8 cellular contexts compared by ENCODE assay signal in genomic region chr3:38139652-38140051, GRCh38. TPM values are rescaled to one million over a fixed set of nuclear protein-coding genes. Genes with fewer than 3 reads are reported as not detected.
DNase-seq lines count a peak whose midpoint lies in the region; ATAC-seq and TF ChIP-seq lines count a peak whose summit lies in the region.

No MANE protein-coding gene starts in this region.

- no peaks in the 10 kb centered on the region for H3K9me3 ChIP-seq in iPS-20b (ENCODE audit: insufficient read depth, low read depth, low read length)

- no peak for ATAC-seq in activated T-cell treated with anti-CD3 and anti-CD28 coated beads, Interleukin-2, amount 50 U/mL, for 72 hours (replicated peaks in 1 of 2)
- ATAC-seq in HG02970 (IDR thresholded peaks at IDR 0.05; ENCODE audit: low FRiP score, unreplicated experiment): no peak

- peaks cover 54% of the 10 kb centered on the region for H3K4me1 Mint-ChIP-seq in activated T-cell treated with anti-CD3 and anti-CD28 coated beads, Interleukin-2, amount 50 U/mL, for 72 hours (ENCODE audit: low read depth)

- no peak for TF ChIP-seq CTCF in HFF-Myc (IDR thresholded peaks at IDR 0.05; ENCODE audit: low read depth, low read length, missing control alignments)

- H3K4me3 ChIP-seq in HFF-Myc (replicated peaks; ENCODE audit: low read depth, low read length) (peak overlapping the region; percentile 80), iPS-20b (ENCODE audit: low read length) (peak overlapping the region; percentile 82)

- peaks cover 23% of the 10 kb centered on the region for H3K36me3 ChIP-seq in iPS-20b (ENCODE audit: insufficient read depth, low read depth, low read length)

- no peaks in the 10 kb centered on the region; the same call in 1 of the 2 replicates for H3K27me3 ChIP-seq in iPS-20b (ENCODE audit: insufficient read depth, low read length)

- no peak overlapping the region for H3K27ac ChIP-seq in iPS-20b (ENCODE audit: low read length)

- DNase-seq in HFF-Myc (ENCODE audit: extremely low read depth, low read depth): no peak
- DNase-seq in activated T-cell treated with anti-CD3 and anti-CD28 coated beads, Interleukin-2, amount 50 U/mL, for 72 hours: no peak
- DNase-seq in stimulated activated CD8-positive, alpha-beta memory T cell treated with anti-CD3 and anti-CD28 coated beads, Interleukin-4, amount 100 ng/mL, for 48 hours: peak; percentile 22
- no peak for DNase-seq in NCI-H510A treated with DMSO at 0.1 percent for 48 hours (lab: John Stamatoyannopoulos, UW)
- DNase-seq in NOMO-1 treated with dmso at 0.1 percent for 144 hours (lab: John Stamatoyannopoulos, UW; ENCODE audit: unreplicated experiment): no peak
- DNase-seq in COR-L47 (lab: John Stamatoyannopoulos, UW): no peak

- no peaks in the 10 kb centered on the region for H3K9me3 Mint-ChIP-seq in activated T-cell treated with anti-CD3 and anti-CD28 coated beads, Interleukin-2, amount 50 U/mL, for 72 hours

- H3K4me3 Mint-ChIP-seq in activated T-cell treated with anti-CD3 and anti-CD28 coated beads, Interleukin-2, amount 50 U/mL, for 72 hours: peak overlapping the region; percentile 84 to 93

- peaks cover 13% of the 10 kb centered on the region; the same call in 1 of the 2 replicates for H3K4me1 ChIP-seq in iPS-20b (ENCODE audit: insufficient read depth, low read length)

- no peak overlapping the region; the same call in 1 of the 2 replicates for H3K9ac ChIP-seq in iPS-20b (ENCODE audit: low read depth, low read length)

- no peak overlapping the region for H3K27ac Mint-ChIP-seq in activated T-cell treated with anti-CD3 and anti-CD28 coated beads, Interleukin-2, amount 50 U/mL, for 72 hours

- H3K36me3 Mint-ChIP-seq in activated T-cell treated with anti-CD3 and anti-CD28 coated beads, Interleukin-2, amount 50 U/mL, for 72 hours (ENCODE audit: insufficient read depth in 2 of 2): peaks cover 13 to 16% of the 10 kb centered on the region in 2 donors

- H3K27me3 Mint-ChIP-seq in activated T-cell treated with anti-CD3 and anti-CD28 coated beads, Interleukin-2, amount 50 U/mL, for 72 hours (ENCODE audit: low read depth): no peaks in the 10 kb centered on the region

RNA-seq across cellular contexts. Expression of gene MYD88, which starts 1.2 kb away (rescaled TPM):
- 10 to 100 TPM; 27.3 to 38.2 TPM for total RNA-seq in activated T-cell treated with anti-CD3 and anti-CD28 coated beads, Interleukin-2, amount 50 U/mL, for 72 hours

RNA-seq across cellular contexts. Expression of gene ACAA1, which starts 2.7 kb away (rescaled TPM):
- 10 to 100 TPM; 49.7 to 52.9 TPM for total RNA-seq in activated T-cell treated with anti-CD3 and anti-CD28 coated beads, Interleukin-2, amount 50 U/mL, for 72 hours

RNA-seq across cellular contexts. Expression of gene OXSR1, which starts 25.7 kb away (rescaled TPM):
- total RNA-seq in activated T-cell treated with anti-CD3 and anti-CD28 coated beads, Interleukin-2, amount 50 U/mL, for 72 hours: 10 to 100 TPM; 46.3 to 51.8 TPM
